In genomic region chr22:20226760-20227350, GRCh38 we compare ENCODE assay signal across 2 cellular contexts.
A peak's percentile ranks its signal among the peaks of the same experiment; 100 is the strongest.
TF ChIP-seq lines count a peak whose summit lies in the region.

No MANE protein-coding gene starts in this region.

TF ChIP-seq in HEK293, 187 proteins besides CTCF, POLR2A, EP300 and RAD21 (continued from another document):
- TF ChIP-seq ZIC2 (tag by site-specific recombination; IDR thresholded peaks at IDR 0.05) = peak; percentile 33; the same call in 1 of the 2 replicates
- no peak for TF ChIP-seq MZF1 (tag by site-specific recombination; IDR thresholded peaks at IDR 0.05; ENCODE audit: borderline replicate concordance)
- TF ChIP-seq ZSCAN5A (tag by site-specific recombination; IDR thresholded peaks at IDR 0.05) = no peak
- TF ChIP-seq GLIS1 (tag by site-specific recombination; IDR thresholded peaks at IDR 0.05) = peak; percentile 18; the same call in 1 of the 2 replicates
- TF ChIP-seq ZNF223 (tag by site-specific recombination; IDR thresholded peaks at IDR 0.05) = no peak
- no peak for TF ChIP-seq ZNF140 (tag by site-specific recombination; IDR thresholded peaks at IDR 0.05)
- peak; percentile 40; the same call in 1 of the 2 replicates for TF ChIP-seq GLIS2 (tag by site-specific recombination; IDR thresholded peaks at IDR 0.05)
- TF ChIP-seq IKZF3 (tag by site-specific recombination; IDR thresholded peaks at IDR 0.05) = no peak
TF ChIP-seq in HEK293: peak in this region for 3.

TF ChIP-seq in H1, 55 proteins besides CTCF, POLR2A, EP300 and RAD21 (continued from another document):
- TF ChIP-seq TAF1 (IDR thresholded peaks at IDR 0.05; ENCODE audit: low read depth, low read length) (no peak), SIX5 (IDR thresholded peaks at IDR 0.05; ENCODE audit: low read depth, low read length) (no peak), RXRA (IDR thresholded peaks at IDR 0.05; ENCODE audit: insufficient read depth, low read depth, low read length) (no peak), SRF (IDR thresholded peaks at IDR 0.05; ENCODE audit: low read depth, low read length) (no peak), MAX (IDR thresholded peaks at IDR 0.05) (no peak), EGR1 (IDR thresholded peaks at IDR 0.05; ENCODE audit: borderline replicate concordance, low read depth, low read length) (no peak), EZH2 (IDR thresholded peaks at IDR 0.05; ENCODE audit: low read depth, low read length, severe bottlenecking) (no peak), USF2 (IDR thresholded peaks at IDR 0.05; ENCODE audit: low read length) (no peak), GABPA (IDR thresholded peaks at IDR 0.05; ENCODE audit: borderline replicate concordance, insufficient read depth, low read length) (no peak), CTBP2 (IDR thresholded peaks at IDR 0.05; ENCODE audit: borderline replicate concordance, insufficient read depth, insufficient read length, low read length) (no peak)
